In the genomic region with DNA sequence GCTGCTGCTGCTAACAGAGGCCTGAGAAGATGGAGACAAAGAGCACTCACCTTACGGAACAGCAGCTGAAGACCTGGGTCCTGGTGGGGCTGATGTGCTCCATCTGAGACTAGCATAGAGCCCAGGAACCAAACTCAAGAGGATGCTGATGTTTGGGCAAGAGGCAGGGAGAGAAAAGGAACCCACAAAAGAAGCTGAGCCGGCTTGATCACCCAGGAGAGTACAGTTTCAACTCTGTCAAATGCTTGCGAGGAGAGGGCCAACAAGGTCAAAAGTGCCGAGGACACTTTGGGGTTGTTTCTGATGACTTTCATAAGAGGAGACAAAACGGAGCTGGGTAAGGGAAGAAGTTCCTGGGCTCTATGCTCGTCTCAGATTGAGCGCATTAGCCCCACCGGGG, we compare ENCODE assay signal across 24 cellular contexts. TPM values are rescaled to one million over a fixed set of nuclear protein-coding genes. Genes with fewer than 3 reads are reported as not detected.
DNase-seq lines count a peak whose midpoint lies in the region; ATAC-seq, FAIRE-seq and TF ChIP-seq lines count a peak whose summit lies in the region.
"Had no signal": no experiment of that assay in that cellular context is flagged by ENCODE, and none has a peak within 500 bp of the region (broad histone marks: within the 10 kb centered on the region; RNA-seq: fewer than 3 reads in every experiment).

No MANE protein-coding gene starts in this region.

- H3K18ac ChIP-seq in mesendoderm (ENCODE audit: low read length), result no peak overlapping the region

- no peak overlapping the region for H4K8ac ChIP-seq in mesendoderm (ENCODE audit: low read depth, low read length)

- H3K9me3 Mint-ChIP-seq in T-cell, result no peaks in the 10 kb centered on the region
- H3K9me3 Mint-ChIP-seq: activated naive CD4-positive, alpha-beta T cell treated with anti-CD3 and anti-CD28 coated beads for 36 hours; activated T-cell treated with anti-CD3 and anti-CD28 coated beads, Interleukin-2, amount 50 U/mL, for 4 hours; endodermal cell; H9; stimulated activated naive B cell treated with anti-CD40 and anti-IgM and Interleukin-4, amounts not matched to agents 10 μg/mL and 1 μg/mL and 100 μg/mL, for 72 hours had no signal

- H3K4me3 Mint-ChIP-seq in T-cell, result no peak overlapping the region
- H3K4me3 Mint-ChIP-seq: activated CD8-positive, alpha-beta T cell treated with anti-CD3 and anti-CD28 coated beads, Interleukin-2, amount 10 ng/mL, durations not matched to agents 7 days and 5 days; activated naive CD4-positive, alpha-beta T cell treated with anti-CD3 and anti-CD28 coated beads for 36 hours; activated T-cell treated with anti-CD3 and anti-CD28 coated beads, Interleukin-2, amount 50 U/mL, for 4 hours; CD4-positive, CD25-positive, alpha-beta regulatory T cell; endodermal cell; H9; stimulated activated naive B cell treated with anti-CD40 and anti-IgM and Interleukin-4, amounts not matched to agents 10 μg/mL and 1 μg/mL and 100 μg/mL, for 72 hours had no signal

- H3K79me1 ChIP-seq in mesendoderm (ENCODE audit: low read length), result no peaks in the 10 kb centered on the region

- no peak overlapping the region for H3K4ac ChIP-seq in mesendoderm (ENCODE audit: low read depth, low read length)

- no peak overlapping the region for H2BK15ac ChIP-seq in mesendoderm (replicated peaks; ENCODE audit: low read depth)

- H3K4me1 ChIP-seq in A549 (peaks cover 27% of the 10 kb centered on the region), foreskin keratinocyte (peaks cover 9% of the 10 kb centered on the region), gastrocnemius medialis (peaks cover 6 to 13% of the 10 kb centered on the region in 2 donors), mesendoderm (ENCODE audit: control insufficient read depth, low read depth, low read length) (no peaks in the 10 kb centered on the region)

- ATAC-seq in A549 (no peak), foreskin keratinocyte (no peak), gastrocnemius medialis (no peak), T-cell (replicated peaks in 1 of 4) (no peak)
- ATAC-seq: activated CD8-positive, alpha-beta T cell treated with anti-CD3 and anti-CD28 coated beads, Interleukin-2, amount 10 ng/mL, durations not matched to agents 7 days and 5 days; activated T-cell treated with anti-CD3 and anti-CD28 coated beads, Interleukin-2, amount 50 U/mL, for 4 hours; stimulated activated naive B cell treated with anti-CD40 and anti-IgM and Interleukin-4, amounts not matched to agents 10 μg/mL and 1 μg/mL and 100 μg/mL, for 72 hours had no signal

- H3K27me3 ChIP-seq in foreskin keratinocyte (no peaks in the 10 kb centered on the region), gastrocnemius medialis (no peaks in the 10 kb centered on the region), mesendoderm (ENCODE audit: insufficient read depth, low read length, poor library complexity) (no peaks in the 10 kb centered on the region)

- H3K9me3 ChIP-seq in A549 (no peaks in the 10 kb centered on the region), gastrocnemius medialis (no peaks in the 10 kb centered on the region)
- H3K9me3 ChIP-seq: SK-N-SH had no signal

- no peak overlapping the region for H2AK5ac ChIP-seq in mesendoderm (ENCODE audit: low read length)

- no peak overlapping the region for H2BK5ac ChIP-seq in mesendoderm (ENCODE audit: low read length)

- H3K4me3 ChIP-seq in A549 (no peak overlapping the region), gastrocnemius medialis (no peak overlapping the region), mesendoderm (ENCODE audit: low read length) (no peak overlapping the region)

- H3K27ac ChIP-seq in A549, result peak overlapping the region; percentile 82 to 86
- H3K27ac ChIP-seq in RWPE1, result peak overlapping the region; percentile 97
- H3K27ac ChIP-seq in foreskin keratinocyte, result peak overlapping the region; percentile 96
- H3K27ac ChIP-seq in gastrocnemius medialis, result peak overlapping the region in 3 of 4 donors; percentile 78 to 93 (median 79)
- no peak overlapping the region for H3K27ac ChIP-seq in mesendoderm (ENCODE audit: low read depth, low read length)

- no peak overlapping the region for H4K5ac ChIP-seq in mesendoderm (ENCODE audit: low read length)

- in situ Hi-C loops in gastrocnemius medialis (cut with MboI; ENCODE audit: low sequenced_read_pairs in 4 of 4), result loop anchor here in 2 of 4 donors (10.0 kb wide), 1 partner anchor 74 kb away; no protein-coding TSS in a partner anchor

- H3K79me2 ChIP-seq in mesendoderm (ENCODE audit: control insufficient read depth, insufficient read depth, low read length), result no peaks in the 10 kb centered on the region

- TF ChIP-seq CTCF in A549 (IDR thresholded peaks at IDR 0.05) (no peak), RWPE1 (conservative IDR thresholded peaks at IDR 0.05; ENCODE audit: low read depth) (no peak), foreskin keratinocyte (conservative IDR thresholded peaks at IDR 0.05) (no peak), gastrocnemius medialis (IDR thresholded peaks at IDR 0.05 in 4 of 5, conservative IDR thresholded peaks at IDR 0.05 in 1 of 5) (no peak)

- no peaks in the 10 kb centered on the region for H3K36me3 Mint-ChIP-seq in T-cell
- H3K36me3 Mint-ChIP-seq: CD4-positive, CD25-positive, alpha-beta regulatory T cell had no signal

- H3K4me2 ChIP-seq in A549 (peak overlapping the region; percentile 61; the same call in 2 of the 3 replicates), mesendoderm (ENCODE audit: low read length) (no peak overlapping the region)

- H3K36me3 ChIP-seq in gastrocnemius medialis (no peaks in the 10 kb centered on the region), mesendoderm (ENCODE audit: control insufficient read depth, insufficient read depth, low read length) (no peaks in the 10 kb centered on the region)

- FAIRE-seq in A549 (lab: Jason Lieb, UNC), result no peak

- 84% methylated on average over 8 of the region's 8 CpGs for WGBS in A549 (ENCODE audit: missing lambda C conversion rate)
- WGBS in mesendoderm (ENCODE audit: extremely low coverage, insufficient coverage, low lambda C conversion rate), result no CpG with 5 or more reads among the region's 8 CpGs

- no peak overlapping the region for H3K56ac ChIP-seq in mesendoderm (ENCODE audit: low read length)

- H3K4me1 Mint-ChIP-seq in T-cell, result no peaks in the 10 kb centered on the region
- H3K4me1 Mint-ChIP-seq: CD4-positive, CD25-positive, alpha-beta regulatory T cell; H9; stimulated activated naive B cell treated with anti-CD40 and anti-IgM and Interleukin-4, amounts not matched to agents 10 μg/mL and 1 μg/mL and 100 μg/mL, for 72 hours had no signal

- no peak overlapping the region for H3K23ac ChIP-seq in mesendoderm (ENCODE audit: low read length)

- no peak overlapping the region for H3K27ac Mint-ChIP-seq in T-cell
- H3K27ac Mint-ChIP-seq: activated CD8-positive, alpha-beta T cell treated with anti-CD3 and anti-CD28 coated beads, Interleukin-2, amount 10 ng/mL, durations not matched to agents 7 days and 5 days; activated naive CD4-positive, alpha-beta T cell treated with anti-CD3 and anti-CD28 coated beads for 36 hours; endodermal cell; H9; stimulated activated naive B cell treated with anti-CD40 and anti-IgM and Interleukin-4, amounts not matched to agents 10 μg/mL and 1 μg/mL and 100 μg/mL, for 72 hours had no signal

- TF ChIP-seq RAD21 in A549 (conservative IDR thresholded peaks at IDR 0.05 in 1 of 2, IDR thresholded peaks at IDR 0.05 in 1 of 2), result no peak

- no peak overlapping the region for H3K9ac ChIP-seq in mesendoderm (ENCODE audit: low read length)

- peaks cover 0 to 6% of the 10 kb centered on the region in 2 donors for H3K27me3 Mint-ChIP-seq in T-cell
- H3K27me3 Mint-ChIP-seq: stimulated activated naive B cell treated with anti-CD40 and anti-IgM and Interleukin-4, amounts not matched to agents 10 μg/mL and 1 μg/mL and 100 μg/mL, for 72 hours had no signal

- POLR2A ChIA-PET in A549 (lab: Yijun Ruan, JAX) (interaction anchor here (1.6 kb wide), 1 partner anchor 71 kb away, joined by 6 read pairs; no protein-coding TSS in a partner anchor), RWPE1 (lab: Yijun Ruan, JAX; ENCODE audit: low non-redundant PET) (no interaction called here), T-cell (lab: Charles Lee) (no interaction called here)

- no peak for TF ChIP-seq EP300 in A549 (IDR thresholded peaks at IDR 0.05)

- intact Hi-C loops in gastrocnemius medialis (cut with DNase I; ENCODE audit: low total_unique reads), result no loop called here

- DNase-seq in A549 (ENCODE audit: low read depth in 1 of 2, low spot score in 1 of 2) (no peak), RWPE1 (ENCODE audit: low spot score) (no peak), foreskin keratinocyte (no peak), gastrocnemius medialis (no peak), NCI-H1417 (lab: John Stamatoyannopoulos, UW) (no peak), T-cell (no peak), iPS-NIHi7 (ENCODE audit: extremely low spot score) (no peak), mesendoderm (no peak)
- DNase-seq: activated CD4-positive, CD25-positive, alpha-beta regulatory T cell; activated CD8-positive, alpha-beta T cell treated with anti-CD3 and anti-CD28 coated beads, Interleukin-2, amount 10 ng/mL, durations not matched to agents 7 days and 5 days; activated naive CD4-positive, alpha-beta T cell treated with anti-CD3 and anti-CD28 coated beads for 36 hours; activated T-cell treated with anti-CD3 and anti-CD28 coated beads, Interleukin-2, amount 50 U/mL, for 4 hours; anterior cingulate cortex; CD4-positive, CD25-positive, alpha-beta regulatory T cell; GF-D8; H9; midbrain; MM.1S; NCI-H1694 treated with DMSO at 0.1 percent for 48 hours; NCI-H2227 treated with DMSO at 0.1 percent for 48 hours; NCI-H82; SK-N-SH; stimulated activated naive B cell treated with anti-CD40 and anti-IgM and Interleukin-4, amounts not matched to agents 10 μg/mL and 1 μg/mL and 100 μg/mL, for 72 hours had no signal

- CTCF ChIA-PET in A549 (lab: Yijun Ruan, JAX), result interaction anchor here (0.9 to 2.9 kb wide), 4 partner anchors 9 to 76 kb away, joined by 3 to 7 read pairs (median 4); partner anchors contain the start of gene NT5DC3
- CTCF ChIA-PET in RWPE1 (lab: Yijun Ruan, JAX), result interaction anchor here (0.5 kb wide), 1 partner anchor 10 kb away, joined by 6 read pairs; no protein-coding TSS in a partner anchor
- CTCF ChIA-PET in T-cell (lab: Charles Lee), result no interaction called here

- TF ChIP-seq POLR2A in A549 (IDR thresholded peaks at IDR 0.05; ENCODE audit: low read length) (no peak), gastrocnemius medialis (IDR thresholded peaks at IDR 0.05) (no peak)

- no peak overlapping the region for H2BK120ac ChIP-seq in mesendoderm (ENCODE audit: low read depth, low read length)

TF ChIP-seq in A549, 52 proteins besides CTCF, POLR2A, EP300 and RAD21 (continues in another document):
- TF ChIP-seq NPAS2 (CRISPR knock-in tag; IDR thresholded peaks at IDR 0.05; ENCODE audit: borderline replicate concordance), result no peak

RNA-seq across cellular contexts. Expression of gene NT5DC3, which starts 17.3 kb away (rescaled TPM):
- 5.2 and 8.8 TPM in 2 replicates for polyA plus RNA-seq in A549 (2011; rRNA removed)
- polyA plus RNA-seq in A549 (2012; cell fraction: cytosol; rRNA removed), result 4.1 and 5.4 TPM in 2 replicates
- 11.6 and 21.4 TPM in 2 replicates for polyA plus RNA-seq in A549 (2012; cell fraction: nucleus; rRNA removed)
- 5.6 to 6.7 TPM (median 6.3 TPM) in 3 replicates for polyA plus RNA-seq in A549 (2017; fragmentation: RNase III; extraction: RNeasy Plus Mini Kit Qiagen cat#74134 plus additional on column Dnase treatment)
- polyA minus RNA-seq in A549 (2011; rRNA and poly(A)+ RNA removed), result 9.8 and 13.0 TPM in 2 replicates
- 20.8 and 34.3 TPM in 2 replicates for total RNA-seq in foreskin keratinocyte
- polyA plus RNA-seq in foreskin keratinocyte, result 6.1 and 9.3 TPM in 2 replicates
- 10 to 100 TPM in 3 of 4 donors, 1 to 10 TPM in 1; 8.8 to 18.7 (median 13.9) TPM for total RNA-seq in gastrocnemius medialis
- total RNA-seq in T-cell, result 1 to 10 TPM; 4.2 to 7.4 (median 6.3) TPM
- 3.4 TPM for polyA plus RNA-seq in mesendoderm (2013, experiment 1 of 2)
- polyA plus RNA-seq in mesendoderm (2013, experiment 2 of 2), result 3.0 TPM

Comparison
In these comparisons a context has a peak if more than half of its experiments do, and no peak if none do; other contexts are left out.
1. CTCF ChIA-PET loops: an anchor here in A549 (0.9 to 2.9 kb wide) and RWPE1 (0.5 kb wide); none called in T-cell.